Comparison of ENCODE assay signal across 9 cellular contexts in the genomic region with DNA sequence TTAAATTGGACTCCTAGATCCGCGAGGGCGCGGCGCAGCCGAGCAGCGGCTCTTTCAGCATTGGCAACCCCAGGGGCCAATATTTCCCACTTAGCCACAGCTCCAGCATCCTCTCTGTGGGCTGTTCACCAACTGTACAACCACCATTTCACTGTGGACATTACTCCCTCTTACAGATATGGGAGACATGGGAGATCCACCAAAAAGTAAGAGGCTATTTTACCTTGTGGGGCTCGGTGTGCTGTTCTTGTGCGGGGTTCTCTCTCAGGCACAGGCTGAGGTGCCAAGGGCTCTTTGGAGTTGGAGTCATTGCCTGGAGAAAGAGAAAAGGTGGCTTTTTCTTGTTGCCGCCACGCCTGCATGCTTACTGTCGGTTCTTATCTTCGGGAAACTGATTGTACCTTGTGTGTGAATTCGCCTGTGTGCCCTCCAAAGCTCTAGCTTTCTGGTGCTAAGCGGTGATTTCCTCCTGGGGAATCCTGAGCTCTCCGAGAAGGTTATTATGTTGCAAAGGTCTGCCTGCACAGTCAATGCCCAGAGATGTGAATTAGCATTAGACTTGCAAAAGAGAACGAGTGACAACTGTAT. TPM values are rescaled to one million over a fixed set of nuclear protein-coding genes. Genes with fewer than 3 reads are reported as not detected.
DNase-seq lines count a peak whose midpoint lies in the region; ATAC-seq and TF ChIP-seq lines count a peak whose summit lies in the region.
"Had no signal": no experiment of that assay in that cellular context is flagged by ENCODE, and none has a peak within 500 bp of the region (broad histone marks: within the 10 kb centered on the region; RNA-seq: fewer than 3 reads in every experiment).

No MANE protein-coding gene starts in this region.

- peaks cover 98% of the 10 kb centered on the region for H3K27me3 ChIP-seq in suprapubic skin
- H3K27me3 ChIP-seq in right lobe of liver, result peaks cover 12 to 68% of the 10 kb centered on the region in 2 donors

- no peaks in the 10 kb centered on the region for H3K9me3 ChIP-seq in suprapubic skin
- no peaks in the 10 kb centered on the region for H3K9me3 ChIP-seq in right lobe of liver

- H3K4me3 Mint-ChIP-seq in T-helper 2 cell treated with Interferon-gamma antibody and Interleukin-4, amounts not matched to agents 5 μg/mL and 100 μg/mL, for 36 hours, result peak overlapping the region; percentile 38
- H3K4me3 Mint-ChIP-seq in WTC11, result peak overlapping the region; percentile 78

- WGBS in suprapubic skin, result 6% methylated on average over 10 of the region's 17 CpGs
- 3% methylated on average over 9 of the region's 17 CpGs for WGBS in right lobe of liver (ENCODE audit: insufficient coverage, low coverage, low lambda C conversion rate, missing lambda C conversion rate)

- DNase-seq in T-helper 2 cell treated with Interferon-gamma antibody and Interleukin-4, amounts not matched to agents 5 μg/mL and 100 μg/mL, for 36 hours (ENCODE audit: low spot score), result no peak
- DNase-seq in T-helper 2 cell (no peak), WTC11 (ENCODE audit: low spot score) (no peak), suprapubic skin (ENCODE audit: low spot score in 2 of 2) (no peak), right lobe of liver (no peak), SKM-1 treated with dmso at 0.1 percent for 144 hours (lab: John Stamatoyannopoulos, UW; ENCODE audit: unreplicated experiment) (no peak), NCI-H1436 (lab: John Stamatoyannopoulos, UW) (no peak)

- H3K4me3 ChIP-seq in iPS-11a (ENCODE audit: low read depth, low read length) (peak overlapping the region; percentile 33), suprapubic skin (peak overlapping the region; percentile 55), right lobe of liver (peak overlapping the region in 1 of 3 donors; percentile 17)
- H3K4me3 ChIP-seq: BLaER1 had no signal

- peak overlapping the region; percentile 31 for H3K27ac Mint-ChIP-seq in T-helper 2 cell treated with Interferon-gamma antibody and Interleukin-4, amounts not matched to agents 5 μg/mL and 100 μg/mL, for 36 hours
- H3K27ac Mint-ChIP-seq in WTC11, result peak overlapping the region; percentile 5; the same call in 1 of the 2 replicates

- ATAC-seq in WTC11 (no peak), right lobe of liver (no peak)

- no peaks in the 10 kb centered on the region for H3K36me3 ChIP-seq in suprapubic skin
- H3K36me3 ChIP-seq in right lobe of liver, result no peaks in the 10 kb centered on the region
- H3K36me3 ChIP-seq: BLaER1 had no signal

- peaks cover 98% of the 10 kb centered on the region for H3K27me3 Mint-ChIP-seq in T-helper 2 cell treated with Interferon-gamma antibody and Interleukin-4, amounts not matched to agents 5 μg/mL and 100 μg/mL, for 36 hours (ENCODE audit: low read depth)
- peaks cover 100% of the 10 kb centered on the region for H3K27me3 Mint-ChIP-seq in WTC11 (ENCODE audit: low read depth)

- CTCF ChIA-PET in WTC11 (lab: Charles Lee), result interaction anchor here (0.9 to 3.0 kb wide), 9 partner anchors 9 to 625 kb away, joined by 3 to 18 read pairs (median 6); no protein-coding TSS in a partner anchor

- intact Hi-C loops in right lobe of liver (cut with DNase I), result no loop called here

- H3K4me1 Mint-ChIP-seq in T-helper 2 cell treated with Interferon-gamma antibody and Interleukin-4, amounts not matched to agents 5 μg/mL and 100 μg/mL, for 36 hours (ENCODE audit: low read depth), result peaks cover 9% of the 10 kb centered on the region
- H3K4me1 Mint-ChIP-seq in WTC11, result peaks cover 86% of the 10 kb centered on the region

- TF ChIP-seq CTCF in WTC11 (IDR thresholded peaks at IDR 0.05), result no peak
- no peak for TF ChIP-seq CTCF in suprapubic skin (IDR thresholded peaks at IDR 0.05)
- TF ChIP-seq CTCF in right lobe of liver (IDR thresholded peaks at IDR 0.05), result no peak

- H3K27ac ChIP-seq in suprapubic skin (no peak overlapping the region), right lobe of liver (no peak overlapping the region)
- H3K27ac ChIP-seq: BLaER1 had no signal

- no peaks in the 10 kb centered on the region for H3K9me3 Mint-ChIP-seq in T-helper 2 cell treated with Interferon-gamma antibody and Interleukin-4, amounts not matched to agents 5 μg/mL and 100 μg/mL, for 36 hours
- no peaks in the 10 kb centered on the region for H3K9me3 Mint-ChIP-seq in WTC11

- TF ChIP-seq POLR2A in suprapubic skin (IDR thresholded peaks at IDR 0.05) (no peak), right lobe of liver (IDR thresholded peaks at IDR 0.05) (no peak)

- H3K4me1 ChIP-seq in suprapubic skin (peaks cover 51% of the 10 kb centered on the region), right lobe of liver (peaks cover 0 to 16% (median 0%) of the 10 kb centered on the region in 4 donors)

- no peak for TF ChIP-seq EP300 in suprapubic skin (IDR thresholded peaks at IDR 0.05)

- H3K36me3 Mint-ChIP-seq in T-helper 2 cell treated with Interferon-gamma antibody and Interleukin-4, amounts not matched to agents 5 μg/mL and 100 μg/mL, for 36 hours (ENCODE audit: low read depth), result no peaks in the 10 kb centered on the region
- no peaks in the 10 kb centered on the region for H3K36me3 Mint-ChIP-seq in WTC11

- POLR2A ChIA-PET in WTC11 (lab: Charles Lee), result interaction anchor here (1.1 to 2.1 kb wide), 2 partner anchors 15 to 417 kb away, joined by 4 read pairs; no protein-coding TSS in a partner anchor

TF ChIP-seq in WTC11, 78 proteins besides CTCF, POLR2A, EP300 and RAD21:
- TF ChIP-seq ZNF219 (CRISPR knock-in tag; IDR thresholded peaks at IDR 0.05; ENCODE audit: borderline replicate concordance), result no peak
- TF ChIP-seq, protein P1, sequence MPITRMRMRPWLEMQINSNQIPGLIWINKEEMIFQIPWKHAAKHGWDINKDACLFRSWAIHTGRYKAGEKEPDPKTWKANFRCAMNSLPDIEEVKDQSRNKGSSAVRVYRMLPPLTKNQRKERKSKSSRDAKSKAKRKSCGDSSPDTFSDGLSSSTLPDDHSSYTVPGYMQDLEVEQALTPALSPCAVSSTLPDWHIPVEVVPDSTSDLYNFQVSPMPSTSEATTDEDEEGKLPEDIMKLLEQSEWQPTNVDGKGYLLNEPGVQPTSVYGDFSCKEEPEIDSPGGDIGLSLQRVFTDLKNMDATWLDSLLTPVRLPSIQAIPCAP (CRISPR knock-in tag; IDR thresholded peaks at IDR 0.05), result no peak
- TF ChIP-seq TCF7 (CRISPR knock-in tag; IDR thresholded peaks at IDR 0.05; ENCODE audit: low read depth), result no peak
- TF ChIP-seq SMAD4 (CRISPR knock-in tag; IDR thresholded peaks at IDR 0.05), result no peak
- no peak for TF ChIP-seq ELF4 (CRISPR knock-in tag; IDR thresholded peaks at IDR 0.05; ENCODE audit: low read depth)
- TF ChIP-seq RORB (CRISPR knock-in tag; IDR thresholded peaks at IDR 0.05), result no peak
- no peak for TF ChIP-seq TEAD4 (CRISPR knock-in tag; IDR thresholded peaks at IDR 0.05)
- no peak for TF ChIP-seq ZNF423 (CRISPR knock-in tag; IDR thresholded peaks at IDR 0.05)
- TF ChIP-seq GRHL2 (CRISPR knock-in tag; IDR thresholded peaks at IDR 0.05; ENCODE audit: insufficient replicate concordance, severe bottlenecking), result no peak
- TF ChIP-seq ZNF671 (CRISPR knock-in tag; IDR thresholded peaks at IDR 0.05), result no peak
TF ChIP-seq in WTC11: peak in this region for 0.

RNA-seq across cellular contexts. Expression of a gene that starts 0.3 kb away (rescaled TPM):
- total RNA-seq in WTC11 (2021), result 0.07 to 0.18 TPM in 2 of 3 replicates, not detected in the other
- 1 to 10 TPM in 3 of 4 donors, not detected in 1; 1.1 to 3.3 (median 1.6) TPM for total RNA-seq in suprapubic skin
- not detected for total RNA-seq in right lobe of liver
